ENCODE assay signal across 33 cellular contexts in genomic region chr3:58866079-58866478, GRCh38.
"Had no signal": no experiment of that assay in that cellular context is flagged by ENCODE, and none has a peak within 500 bp of the region (broad histone marks: within the 10 kb centered on the region; RNA-seq: fewer than 3 reads in every experiment).

No MANE protein-coding gene starts in this region.

- H3K9me3 ChIP-seq: esophagus muscularis mucosa, heart right ventricle, left lung, mucosa of descending colon, neutrophil, pancreas, right lobe of liver, suprapubic skin, transverse colon, upper lobe of right lung, uterus had no signal

- H3K4me3 Mint-ChIP-seq: mesothelial cell of epicardium; naive B cell; natural killer cell treated with Interleukin-12 subunit alpha and Interleukin-12 subunit beta and Interleukin-15 and Interleukin-18, amount 100 ng/mL, for 72 hours; neural crest cell; stimulated activated naive CD8-positive, alpha-beta T cell treated with anti-CD3 and anti-CD28 coated beads, Interleukin-15, amount 100 ng/mL, for 72 hours had no signal

- H3K36me3 Mint-ChIP-seq: mesothelial cell of epicardium; naive B cell; natural killer cell treated with Interleukin-12 subunit alpha and Interleukin-12 subunit beta and Interleukin-15 and Interleukin-18, amount 100 ng/mL, for 72 hours had no signal

- FAIRE-seq: endothelial cell of umbilical vein, islet of Langerhans, pancreas had no signal

- H3K4me1 Mint-ChIP-seq: mesothelial cell of epicardium; neural crest cell; stimulated activated naive CD8-positive, alpha-beta T cell treated with anti-CD3 and anti-CD28 coated beads, Interleukin-15, amount 100 ng/mL, for 72 hours had no signal

- H3K4me1 ChIP-seq: esophagus muscularis mucosa, heart right ventricle, left lung, pancreas, right lobe of liver, suprapubic skin, transverse colon, upper lobe of right lung, uterus had no signal

- H3K27me3 Mint-ChIP-seq: progenitor cell of endocrine pancreas had no signal

- H3K36me3 ChIP-seq: esophagus muscularis mucosa, heart right ventricle, left lung, neutrophil, pancreas, right lobe of liver, suprapubic skin, transverse colon, upper lobe of right lung, uterus had no signal

- H3K9me3 Mint-ChIP-seq: mesothelial cell of epicardium; naive B cell; natural killer cell treated with Interleukin-12 subunit alpha and Interleukin-12 subunit beta and Interleukin-15 and Interleukin-18, amount 100 ng/mL, for 72 hours; stimulated activated naive CD8-positive, alpha-beta T cell treated with anti-CD3 and anti-CD28 coated beads, Interleukin-15, amount 100 ng/mL, for 72 hours had no signal

- ATAC-seq: heart right ventricle; left cardiac atrium; left lung; mucosa of descending colon; natural killer cell treated with Interleukin-12 subunit alpha and Interleukin-12 subunit beta and Interleukin-15 and Interleukin-18, amount 100 ng/mL, for 72 hours; pancreas; right lobe of liver; stimulated activated naive CD8-positive, alpha-beta T cell treated with anti-CD3 and anti-CD28 coated beads, Interleukin-15, amount 100 ng/mL, for 72 hours; upper lobe of right lung had no signal

- H3K27ac Mint-ChIP-seq: mesothelial cell of epicardium; naive B cell; natural killer cell treated with Interleukin-12 subunit alpha and Interleukin-12 subunit beta and Interleukin-15 and Interleukin-18, amount 100 ng/mL, for 72 hours; progenitor cell of endocrine pancreas; stimulated activated naive CD8-positive, alpha-beta T cell treated with anti-CD3 and anti-CD28 coated beads, Interleukin-15, amount 100 ng/mL, for 72 hours had no signal

- H3K27me3 ChIP-seq: esophagus muscularis mucosa, left lung, neutrophil, pancreas, right lobe of liver, suprapubic skin, transverse colon, upper lobe of right lung, uterus had no signal

- DNase-seq: dermis blood vessel endothelial cell; effector memory CD4-positive, alpha-beta T cell; foreskin melanocyte; glutamatergic neuron; heart right ventricle; hippocampal formation; left cardiac atrium; left lung; mesenchymal stem cell; mucosa of descending colon; naive B cell; pancreas; right lobe of liver; stimulated activated CD4-positive, alpha-beta T cell treated with anti-CD3 and anti-CD28 coated beads, Interleukin-12 subunit alpha, Interleukin-12 subunit beta, amount 100 ng/mL, for 4 hours; stimulated activated CD4-positive, alpha-beta T cell treated with anti-CD3 and anti-CD28 coated beads, Interleukin-1b, Interleukin-23, amount 100 ng/mL, for 48 hours; stimulated activated CD4-positive, alpha-beta T cell treated with anti-CD3 and anti-CD28 coated beads, Interleukin-4, amount 100 ng/mL, for 1 hour; stimulated activated CD8-positive, alpha-beta memory T cell treated with anti-CD3 and anti-CD28 coated beads, Interleukin-4, amount 100 ng/mL, for 48 hours; stimulated activated naive CD4-positive, alpha-beta T cell; stimulated activated naive CD8-positive, alpha-beta T cell treated with anti-CD3 and anti-CD28 coated beads, Interleukin-15, amount 100 ng/mL, for 72 hours; transverse colon; upper lobe of right lung; uterus had no signal

- H3K27ac ChIP-seq: coronary artery, esophagus muscularis mucosa, heart right ventricle, left lung, neutrophil, pancreas, right lobe of liver, suprapubic skin, transverse colon, upper lobe of right lung, uterus had no signal

- H3K4me3 ChIP-seq: coronary artery, esophagus muscularis mucosa, heart right ventricle, left lung, mucosa of descending colon, pancreas, right lobe of liver, smooth muscle cell, suprapubic skin, transverse colon, upper lobe of right lung, uterus had no signal
